2 cellular contexts compared by ENCODE assay signal in genomic region chr17:77657821-77658220, GRCh38.
TF ChIP-seq lines count a peak whose summit lies in the region.

No MANE protein-coding gene starts in this region.

TF ChIP-seq in GM23338, 12 proteins besides CTCF, POLR2A, EP300 and RAD21:
- no peak for TF ChIP-seq ZNF462 (CRISPR knock-in tag; IDR thresholded peaks at IDR 0.05)
- TF ChIP-seq POLR2AphosphoS5 (IDR thresholded peaks at IDR 0.05; ENCODE audit: low read depth) = no peak
- TF ChIP-seq ETS1 (IDR thresholded peaks at IDR 0.05) = no peak
- no peak for TF ChIP-seq STAT1 (IDR thresholded peaks at IDR 0.05; ENCODE audit: unreplicated experiment)
- TF ChIP-seq NANOG (IDR thresholded peaks at IDR 0.05; ENCODE audit: borderline replicate concordance) = no peak
- TF ChIP-seq ZNF114 (CRISPR knock-in tag; IDR thresholded peaks at IDR 0.05) = no peak
- TF ChIP-seq EZH2 (IDR thresholded peaks at IDR 0.05; ENCODE audit: low read depth, unreplicated experiment) = no peak
- TF ChIP-seq EZH2phosphoT487 (IDR thresholded peaks at IDR 0.05; ENCODE audit: unreplicated experiment) = no peak
- TF ChIP-seq JUNB (IDR thresholded peaks at IDR 0.05; ENCODE audit: unreplicated experiment) = no peak
TF ChIP-seq in GM23338: peak in this region for 0.

TF ChIP-seq in HEK293T, 16 proteins besides CTCF, POLR2A, EP300 and RAD21 (continued from another document):
- TF ChIP-seq TARDBP (IDR thresholded peaks at IDR 0.05) = no peak
- no peak for TF ChIP-seq ARNT (IDR thresholded peaks at IDR 0.05)
- no peak for TF ChIP-seq FOXM1 (IDR thresholded peaks at IDR 0.05; ENCODE audit: borderline replicate concordance)
- no peak for TF ChIP-seq SUZ12 (IDR thresholded peaks at IDR 0.05)
- no peak for TF ChIP-seq ELF4 (IDR thresholded peaks at IDR 0.05)
- TF ChIP-seq FOXA1 (IDR thresholded peaks at IDR 0.05) = no peak
- no peak for TF ChIP-seq L3MBTL2 (conservative IDR thresholded peaks at IDR 0.05)
